ENCODE assay signal across 1 cellular context in genomic region chr5:91183743-91184142, GRCh38.
TF ChIP-seq lines count a peak whose summit lies in the region.

No MANE protein-coding gene starts in this region.

TF ChIP-seq in HCT116, 20 proteins besides CTCF, POLR2A, EP300 and RAD21 (continued from another document):
- TF ChIP-seq, protein P1, sequence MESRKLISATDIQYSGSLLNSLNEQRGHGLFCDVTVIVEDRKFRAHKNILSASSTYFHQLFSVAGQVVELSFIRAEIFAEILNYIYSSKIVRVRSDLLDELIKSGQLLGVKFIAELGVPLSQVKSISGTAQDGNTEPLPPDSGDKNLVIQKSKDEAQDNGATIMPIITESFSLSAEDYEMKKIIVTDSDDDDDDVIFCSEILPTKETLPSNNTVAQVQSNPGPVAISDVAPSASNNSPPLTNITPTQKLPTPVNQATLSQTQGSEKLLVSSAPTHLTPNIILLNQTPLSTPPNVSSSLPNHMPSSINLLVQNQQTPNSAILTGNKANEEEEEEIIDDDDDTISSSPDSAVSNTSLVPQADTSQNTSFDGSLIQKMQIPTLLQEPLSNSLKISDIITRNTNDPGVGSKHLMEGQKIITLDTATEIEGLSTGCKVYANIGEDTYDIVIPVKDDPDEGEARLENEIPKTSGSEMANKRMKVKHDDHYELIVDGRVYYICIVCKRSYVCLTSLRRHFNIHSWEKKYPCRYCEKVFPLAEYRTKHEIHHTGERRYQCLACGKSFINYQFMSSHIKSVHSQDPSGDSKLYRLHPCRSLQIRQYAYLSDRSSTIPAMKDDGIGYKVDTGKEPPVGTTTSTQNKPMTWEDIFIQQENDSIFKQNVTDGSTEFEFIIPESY (IDR thresholded peaks at IDR 0.05; ENCODE audit: extremely low read depth, insufficient replicate concordance, low read length): no peak
